Comparison of ENCODE assay signal across 10 cellular contexts in the genomic region with DNA sequence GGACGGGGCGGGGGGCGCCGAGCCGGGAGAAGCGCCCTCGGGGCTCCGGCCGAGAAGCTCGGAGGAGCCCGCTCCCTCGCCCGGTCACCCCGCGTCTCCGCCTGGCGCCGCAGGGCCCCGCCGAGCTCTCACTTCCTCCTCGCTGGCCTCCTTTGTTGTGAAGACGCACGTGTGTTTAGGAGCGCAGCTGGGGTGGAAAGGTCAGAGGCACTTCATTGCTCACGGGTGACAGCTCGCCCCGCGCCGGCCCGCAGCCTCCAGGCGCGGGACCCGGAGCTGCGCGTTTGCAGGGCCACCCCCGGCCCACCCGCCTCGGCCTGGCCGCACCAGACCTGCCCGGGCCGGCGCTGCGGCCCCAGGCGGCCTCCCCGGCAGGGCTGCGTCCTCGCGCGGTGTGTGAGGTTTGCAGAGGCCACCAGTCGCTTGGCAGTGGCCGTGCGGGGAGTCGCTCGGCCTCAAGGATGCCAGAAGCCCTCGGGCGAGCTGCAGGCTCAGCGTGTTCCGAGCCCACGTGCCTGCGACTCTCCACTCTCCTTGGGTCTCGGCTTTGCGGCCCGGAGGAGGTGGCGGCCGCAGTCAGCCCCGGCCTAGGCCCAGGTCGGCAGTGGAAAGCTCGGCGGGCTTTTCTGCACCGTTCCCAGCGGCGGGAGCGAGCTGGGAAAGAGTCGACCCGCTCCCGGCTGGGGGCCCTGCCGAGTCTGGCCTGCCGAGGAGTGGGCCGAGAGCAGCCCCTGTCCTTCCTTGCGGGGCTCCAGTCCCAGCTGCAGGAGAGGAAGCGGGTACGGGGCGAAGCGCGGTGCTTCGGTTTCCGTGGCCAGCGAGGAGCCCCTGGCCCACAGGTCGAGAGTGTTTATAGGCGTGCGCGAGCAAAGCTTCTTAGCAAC. TPM values are rescaled to one million over a fixed set of nuclear protein-coding genes. Genes with fewer than 3 reads are reported as not detected.
DNase-seq lines count a peak whose midpoint lies in the region; ATAC-seq and TF ChIP-seq lines count a peak whose summit lies in the region.
"Had no signal": no experiment of that assay in that cellular context is flagged by ENCODE, and none has a peak within 500 bp of the region (broad histone marks: within the 10 kb centered on the region; RNA-seq: fewer than 3 reads in every experiment).

No MANE protein-coding gene starts in this region.

- peaks cover 22% of the 10 kb centered on the region for H3K4me1 Mint-ChIP-seq in activated naive CD4-positive, alpha-beta T cell treated with anti-CD3 and anti-CD28 coated beads, Interleukin-2, amount 10 ng/mL, durations not matched to agents 7 days and 5 days

- ATAC-seq in RWPE2 (ENCODE audit: low read depth), result no peak
- no peak for ATAC-seq in psoas muscle
- ATAC-seq in foreskin keratinocyte, result no peak

- peaks cover 6% of the 10 kb centered on the region; the same call in 1 of the 2 replicates for H3K4me1 ChIP-seq in GM23248 (ENCODE audit: insufficient read depth)
- H3K4me1 ChIP-seq in RWPE2 (ENCODE audit: insufficient read depth, poor library complexity, severe bottlenecking), result peaks cover 8% of the 10 kb centered on the region
- peaks cover 5% of the 10 kb centered on the region; the same call in 1 of the 2 replicates for H3K4me1 ChIP-seq in iPS DF 6.9 (ENCODE audit: control insufficient read depth, insufficient read depth, low read length)
- peaks cover 4% of the 10 kb centered on the region for H3K4me1 ChIP-seq in psoas muscle
- peaks cover 9% of the 10 kb centered on the region for H3K4me1 ChIP-seq in foreskin keratinocyte

- no peak overlapping the region for H3K27ac ChIP-seq in GM23248
- no peak overlapping the region for H3K27ac ChIP-seq in RWPE2 (ENCODE audit: poor library complexity, severe bottlenecking)
- no peak overlapping the region for H3K27ac ChIP-seq in iPS DF 6.9 (ENCODE audit: low read length)
- H3K27ac ChIP-seq in psoas muscle, result peak overlapping the region; percentile 16
- H3K27ac ChIP-seq in foreskin keratinocyte, result no peak overlapping the region

- H3K27me3 Mint-ChIP-seq in activated naive CD4-positive, alpha-beta T cell treated with anti-CD3 and anti-CD28 coated beads, Interleukin-2, amount 10 ng/mL, durations not matched to agents 7 days and 5 days, result peaks cover 91% of the 10 kb centered on the region

- no peak overlapping the region for H3K9ac ChIP-seq in GM23248

- no peak for TF ChIP-seq CTCF in RWPE2 (IDR thresholded peaks at IDR 0.05; ENCODE audit: poor library complexity, severe bottlenecking)
- no peak for TF ChIP-seq CTCF in psoas muscle (IDR thresholded peaks at IDR 0.05)
- no peak for TF ChIP-seq CTCF in foreskin keratinocyte (conservative IDR thresholded peaks at IDR 0.05)

- no peaks in the 10 kb centered on the region for H4K20me1 ChIP-seq in GM23248 (ENCODE audit: insufficient read depth)

- no peaks in the 10 kb centered on the region for H3K36me3 ChIP-seq in GM23248 (ENCODE audit: low read depth)
- no peaks in the 10 kb centered on the region for H3K36me3 ChIP-seq in RWPE2 (ENCODE audit: low read depth)
- H3K36me3 ChIP-seq in iPS DF 6.9 (ENCODE audit: control insufficient read depth, insufficient read depth, low read length), result no peaks in the 10 kb centered on the region; the same call in 1 of the 2 replicates
- H3K36me3 ChIP-seq in psoas muscle (ENCODE audit: insufficient read depth in 1 of 2, low read depth in 1 of 2), result no peaks in the 10 kb centered on the region

- H3K4me3 ChIP-seq in GM23248, result 0 out of 2 replicates have a peak overlapping the region, but pooled peaks have one; percentile 80
- H3K4me3 ChIP-seq in RWPE2 (ENCODE audit: severe bottlenecking), result no peak overlapping the region
- H3K4me3 ChIP-seq in iPS DF 6.9 (ENCODE audit: low read length), result peak overlapping the region; percentile 3; the same call in 1 of the 2 replicates
- H3K4me3 ChIP-seq in psoas muscle, result peak overlapping the region; percentile 78

- intact Hi-C loops in psoas muscle (cut with DNase I), result no loop called here

- H3K27me3 ChIP-seq in GM23248 (replicated peaks; ENCODE audit: insufficient read depth) (no peaks in the 10 kb centered on the region; the same call in 1 of the 2 replicates), RWPE2 (ENCODE audit: insufficient read depth, poor library complexity, severe bottlenecking) (no peaks in the 10 kb centered on the region), iPS DF 6.9 (ENCODE audit: control insufficient read depth, insufficient read depth, low read length) (peaks cover 85% of the 10 kb centered on the region), psoas muscle (ENCODE audit: insufficient read depth in 3 of 3, low read length in 2 of 3) (peaks cover 0 to 86% (median 32%) of the 10 kb centered on the region in 3 donors), foreskin keratinocyte (peaks cover 2% of the 10 kb centered on the region)

- no peak for DNase-seq in GM23248
- peak; percentile 45 for DNase-seq in RWPE2 (ENCODE audit: low spot score)
- no peak for DNase-seq in iPS DF 6.9 (ENCODE audit: low read depth, low spot score)
- peak in 1 of 2 donors; percentile 56 for DNase-seq in psoas muscle
- no peak for DNase-seq in foreskin keratinocyte
- DNase-seq in NCI-H526 (lab: John Stamatoyannopoulos, UW), result no peak
- DNase-seq in activated naive CD4-positive, alpha-beta T cell treated with anti-CD3 and anti-CD28 coated beads, Interleukin-2, amount 10 ng/mL, durations not matched to agents 7 days and 5 days, result no peak
- DNase-seq in SK-N-DZ (ENCODE audit: low spot score), result no peak
- DNase-seq: activated CD4-positive, alpha-beta T cell treated with anti-CD3 and anti-CD28 coated beads, Interleukin-2, amount 10 ng/mL, durations not matched to agents 7 days and 5 days; DND-41 had no signal

- H3K9me3 ChIP-seq in GM23248 (ENCODE audit: low read depth) (no peaks in the 10 kb centered on the region), RWPE2 (ENCODE audit: severe bottlenecking) (no peaks in the 10 kb centered on the region), iPS DF 6.9 (ENCODE audit: control insufficient read depth, insufficient read depth, low read length) (no peaks in the 10 kb centered on the region), psoas muscle (no peaks in the 10 kb centered on the region)

- CTCF ChIA-PET in activated naive CD4-positive, alpha-beta T cell treated with anti-CD3 and anti-CD28 coated beads, Interleukin-2, amount 10 ng/mL, durations not matched to agents 7 days and 5 days (lab: Charles Lee), result interaction anchor here (1.7 kb wide), 1 partner anchor 594 kb away, joined by 4 read pairs; no protein-coding TSS in a partner anchor

- no peak overlapping the region for H3K4me3 Mint-ChIP-seq in activated naive CD4-positive, alpha-beta T cell treated with anti-CD3 and anti-CD28 coated beads, Interleukin-2, amount 10 ng/mL, durations not matched to agents 7 days and 5 days
- H3K4me3 Mint-ChIP-seq: activated CD4-positive, alpha-beta T cell treated with anti-CD3 and anti-CD28 coated beads, Interleukin-2, amount 10 ng/mL, durations not matched to agents 7 days and 5 days had no signal

- no peak overlapping the region for H2AFZ ChIP-seq in GM23248

- H3K36me3 Mint-ChIP-seq in activated naive CD4-positive, alpha-beta T cell treated with anti-CD3 and anti-CD28 coated beads, Interleukin-2, amount 10 ng/mL, durations not matched to agents 7 days and 5 days, result peaks cover 3% of the 10 kb centered on the region

- H3K4me2 ChIP-seq in GM23248 (ENCODE audit: unreplicated experiment), result no peak overlapping the region

- H3K27ac Mint-ChIP-seq in activated naive CD4-positive, alpha-beta T cell treated with anti-CD3 and anti-CD28 coated beads, Interleukin-2, amount 10 ng/mL, durations not matched to agents 7 days and 5 days, result no peak overlapping the region
- H3K27ac Mint-ChIP-seq: activated CD4-positive, alpha-beta T cell treated with anti-CD3 and anti-CD28 coated beads, Interleukin-2, amount 10 ng/mL, durations not matched to agents 7 days and 5 days had no signal

- in situ Hi-C loops in GM23248 (cut with MboI), result no loop called here

- peaks cover 13% of the 10 kb centered on the region for H3F3A ChIP-seq in GM23248 (ENCODE audit: insufficient read depth)

- H3K9me3 Mint-ChIP-seq in activated naive CD4-positive, alpha-beta T cell treated with anti-CD3 and anti-CD28 coated beads, Interleukin-2, amount 10 ng/mL, durations not matched to agents 7 days and 5 days, result no peaks in the 10 kb centered on the region
- H3K9me3 Mint-ChIP-seq: activated CD4-positive, alpha-beta T cell treated with anti-CD3 and anti-CD28 coated beads, Interleukin-2, amount 10 ng/mL, durations not matched to agents 7 days and 5 days had no signal

- WGBS in GM23248 (ENCODE audit: low coverage in 1 of 2, low lambda C conversion rate in 2 of 2, missing lambda C conversion rate in 2 of 2), 2 experiments, result 65 to 67% methylated on average over 59 to 85 of the region's 92 CpGs
- WGBS in iPS DF 6.9 (ENCODE audit: insufficient coverage, insufficient read length), result no CpG with 5 or more reads among the region's 92 CpGs
- 58 to 70% (median 64%) methylated on average over 79 to 92 of the region's 92 CpGs for WGBS in psoas muscle, 3 donors

- peaks cover 42% of the 10 kb centered on the region for H3K79me2 ChIP-seq in GM23248 (ENCODE audit: insufficient read depth)

- no peaks in the 10 kb centered on the region for H3K9me2 ChIP-seq in GM23248 (ENCODE audit: insufficient read depth)

RNA-seq across cellular contexts. Expression of a gene that starts 5.3 kb away (rescaled TPM):
- 11.1 and 13.2 TPM in 2 replicates for total RNA-seq in GM23248 (2014; rRNA removed; shearing (Covaris generic))
- polyA plus RNA-seq in GM23248 (2016; fragmentation: Nextera tagmentation; extraction: Ambion mirVana) (3.3 and 3.5 TPM in 2 replicates), psoas muscle (1 to 10 TPM in 2 of 3 donors, under 1 TPM in 1; 0.90 to 1.3 (median 1.1) TPM), foreskin keratinocyte (1.7 and 3.0 TPM in 2 replicates)
- total RNA-seq in psoas muscle (1 to 10 TPM; 1.5 to 2.7 (median 2.0) TPM), foreskin keratinocyte (3.5 and 5.0 TPM in 2 replicates)
- 14.2 and 15.1 TPM in 2 replicates for polyA plus RNA-seq in SK-N-DZ (2014; cell fraction: cytosol; rRNA removed)
- 10.1 and 11.9 TPM in 2 replicates for polyA plus RNA-seq in SK-N-DZ (2014; cell fraction: nucleus; rRNA removed)
- total RNA-seq: activated CD4-positive, alpha-beta T cell treated with anti-CD3 and anti-CD28 coated beads, Interleukin-2, amount 10 ng/mL, durations not matched to agents 7 days and 5 days had no signal
